ENCODE assay signal across 15 cellular contexts in genomic region chr10:651700-652099, GRCh38.
"Had no signal": no experiment of that assay in that cellular context is flagged by ENCODE, and none has a peak within 500 bp of the region (broad histone marks: within the 10 kb centered on the region; RNA-seq: fewer than 3 reads in every experiment).

No MANE protein-coding gene starts in this region.

- H3K27me3 ChIP-seq: adrenal gland, esophagus squamous epithelium, pancreas, tibial nerve had no signal

- H3K36me3 ChIP-seq: adrenal gland, esophagus squamous epithelium, pancreas, tibial nerve had no signal

- H3K27ac ChIP-seq: adrenal gland had no signal

- H3K27ac Mint-ChIP-seq: activated CD4-positive, alpha-beta T cell treated with anti-CD3 and anti-CD28 coated beads for 36 hours; activated naive CD4-positive, alpha-beta T cell treated with anti-CD3 and anti-CD28 coated beads, Interleukin-2, amount 50 U/mL, for 72 hours; activated T-helper 1 cell treated with anti-CD3 and anti-CD28 coated beads, Interleukin-12 subunit alpha, Interleukin-12 subunit beta, Interleukin-2, Interleukin-4 antibody, amounts not matched to agents 30 ng/mL and 10 ng/mL and 1 ng/mL, durations not matched to agents 14 hours and 24 hours and 36 hours; natural killer cell had no signal

- H3K9me3 ChIP-seq: adrenal gland, esophagus squamous epithelium, mucosa of descending colon, pancreas, tibial nerve had no signal

- H3K9me3 Mint-ChIP-seq: activated naive CD4-positive, alpha-beta T cell treated with anti-CD3 and anti-CD28 coated beads, Interleukin-2, amount 50 U/mL, for 72 hours; activated T-helper 1 cell treated with anti-CD3 and anti-CD28 coated beads, Interleukin-12 subunit alpha, Interleukin-12 subunit beta, Interleukin-2, Interleukin-4 antibody, amounts not matched to agents 30 ng/mL and 10 ng/mL and 1 ng/mL, durations not matched to agents 14 hours and 24 hours and 36 hours; natural killer cell had no signal

- H3K4me1 Mint-ChIP-seq: activated CD4-positive, alpha-beta T cell treated with anti-CD3 and anti-CD28 coated beads for 36 hours; natural killer cell had no signal

- H3K27me3 Mint-ChIP-seq: activated CD4-positive, alpha-beta T cell treated with anti-CD3 and anti-CD28 coated beads for 36 hours had no signal

- DNase-seq: activated CD4-positive, alpha-beta T cell treated with anti-CD3 and anti-CD28 coated beads for 36 hours; activated CD4-positive, alpha-beta T cell treated with anti-CD3 and anti-CD28 coated beads, Interleukin-2, amount 50 U/mL, for 48 hours; activated gamma-delta T cell treated with Interleukin-2 at 50 U/mL for 16 hours; adrenal gland; effector CD4-positive, alpha-beta T cell; esophagus squamous epithelium; left colon; mammary epithelial cell; natural killer cell; pancreas; stimulated activated naive CD8-positive, alpha-beta T cell treated with anti-CD3 and anti-CD28 coated beads, Interleukin-15, Interleukin-2, amounts not matched to agents 100 U/mL and 50 U/mL, for 24 hours had no signal

- H3K4me3 Mint-ChIP-seq: activated CD4-positive, alpha-beta T cell treated with anti-CD3 and anti-CD28 coated beads for 36 hours; activated T-helper 1 cell treated with anti-CD3 and anti-CD28 coated beads, Interleukin-12 subunit alpha, Interleukin-12 subunit beta, Interleukin-2, Interleukin-4 antibody, amounts not matched to agents 30 ng/mL and 10 ng/mL and 1 ng/mL, durations not matched to agents 14 hours and 24 hours and 36 hours; natural killer cell had no signal

- H3K36me3 Mint-ChIP-seq: activated naive CD4-positive, alpha-beta T cell treated with anti-CD3 and anti-CD28 coated beads, Interleukin-2, amount 50 U/mL, for 72 hours; natural killer cell had no signal

- ATAC-seq: activated CD4-positive, alpha-beta T cell treated with anti-CD3 and anti-CD28 coated beads for 36 hours; activated naive CD4-positive, alpha-beta T cell treated with anti-CD3 and anti-CD28 coated beads, Interleukin-2, amount 50 U/mL, for 72 hours; left colon; mucosa of descending colon; natural killer cell; pancreas; stimulated activated naive CD8-positive, alpha-beta T cell treated with anti-CD3 and anti-CD28 coated beads, Interleukin-15, Interleukin-2, amounts not matched to agents 100 U/mL and 50 U/mL, for 24 hours had no signal

- H3K4me3 ChIP-seq: adrenal gland, mucosa of descending colon, tibial nerve had no signal
